In the genomic region with DNA sequence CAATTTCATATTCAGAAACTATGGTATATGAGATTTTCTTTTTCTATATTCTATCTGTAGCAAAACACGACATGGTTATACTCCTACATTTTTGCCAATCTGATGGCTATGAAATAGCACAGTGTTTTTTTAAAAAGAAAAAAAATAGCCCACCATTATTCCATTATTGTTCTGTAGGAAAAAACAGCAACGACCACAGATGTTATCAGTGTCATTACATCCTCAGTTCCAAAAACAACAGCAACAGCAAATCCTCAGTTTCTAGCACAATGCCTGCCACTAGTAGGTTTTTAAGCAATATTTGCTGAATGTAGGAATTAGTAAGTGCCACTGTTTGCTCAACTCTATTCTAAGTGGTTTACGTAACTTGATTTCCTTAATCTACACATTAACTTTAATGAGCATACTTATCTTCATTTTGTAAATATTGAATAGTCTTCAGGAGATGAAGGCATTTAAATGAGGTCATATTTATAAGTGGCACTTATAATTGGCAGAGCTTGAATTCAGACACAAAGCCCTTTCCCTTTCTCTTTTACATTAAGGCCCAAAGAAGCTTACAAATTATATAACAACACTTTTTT, we compare ENCODE assay signal across 22 cellular contexts. TPM values are rescaled to one million over a fixed set of nuclear protein-coding genes. Genes with fewer than 3 reads are reported as not detected.
"Had no signal": no experiment of that assay in that cellular context is flagged by ENCODE, and none has a peak within 500 bp of the region (broad histone marks: within the 10 kb centered on the region; RNA-seq: fewer than 3 reads in every experiment).

No MANE protein-coding gene starts in this region.

- DNase-seq: activated CD4-positive, alpha-beta T cell treated with anti-CD3 and anti-CD28 coated beads for 1 hour; activated gamma-delta T cell; activated T-cell treated with anti-CD3 and anti-CD28 coated beads, Interleukin-2, amount 50 U/mL, for 72 hours; endodermal cell; erythroblast; natural killer cell; stimulated activated naive B cell treated with anti-CD40 and anti-IgM and Interleukin-4, amounts not matched to agents 10 μg/mL and 1 μg/mL and 100 μg/mL, for 72 hours; SW 1271; T-helper 2 cell; thyroid gland; uterus; WERI-Rb-1 had no signal

- H3K4me1 ChIP-seq: thyroid gland, uterus had no signal

- ATAC-seq: activated T-cell treated with anti-CD3 and anti-CD28 coated beads, Interleukin-2, amount 50 U/mL, for 72 hours; left lobe of liver; natural killer cell; stimulated activated naive B cell treated with anti-CD40 and anti-IgM and Interleukin-4, amounts not matched to agents 10 μg/mL and 1 μg/mL and 100 μg/mL, for 72 hours had no signal

- H3K9me3 Mint-ChIP-seq: activated T-cell treated with anti-CD3 and anti-CD28 coated beads, Interleukin-2, amount 50 U/mL, for 72 hours; endodermal cell; natural killer cell had no signal

- H3K4me3 Mint-ChIP-seq: activated naive CD8-positive, alpha-beta T cell; activated T-cell treated with anti-CD3 and anti-CD28 coated beads, Interleukin-2, amount 50 U/mL, for 72 hours; endodermal cell; natural killer cell; stimulated activated naive B cell treated with anti-CD40 and anti-IgM and Interleukin-4, amounts not matched to agents 10 μg/mL and 1 μg/mL and 100 μg/mL, for 72 hours had no signal

- H3K27ac ChIP-seq: cardiac muscle cell, hepatocyte, thyroid gland, uterus, WERI-Rb-1 had no signal

- H3K36me3 Mint-ChIP-seq: activated naive CD8-positive, alpha-beta T cell; natural killer cell had no signal

- H3K27me3 ChIP-seq: cardiac muscle cell, hepatocyte, thyroid gland, uterus had no signal

- H3K27ac Mint-ChIP-seq: activated naive CD8-positive, alpha-beta T cell; activated T-cell treated with anti-CD3 and anti-CD28 coated beads, Interleukin-2, amount 50 U/mL, for 72 hours; endodermal cell; natural killer cell; stimulated activated naive B cell treated with anti-CD40 and anti-IgM and Interleukin-4, amounts not matched to agents 10 μg/mL and 1 μg/mL and 100 μg/mL, for 72 hours had no signal

- H3K9me3 ChIP-seq: thyroid gland, uterus had no signal

- H3K4me3 ChIP-seq: cardiac muscle cell, hepatocyte, thyroid gland, uterus had no signal

- H3K27me3 Mint-ChIP-seq: activated naive CD8-positive, alpha-beta T cell; stimulated activated naive B cell treated with anti-CD40 and anti-IgM and Interleukin-4, amounts not matched to agents 10 μg/mL and 1 μg/mL and 100 μg/mL, for 72 hours had no signal

- H3K36me3 ChIP-seq: cardiac muscle cell, thyroid gland, uterus, WERI-Rb-1 had no signal

RNA-seq across cellular contexts. Expression of a gene that starts 8.3 kb away (rescaled TPM):
- total RNA-seq: activated T-cell treated with anti-CD3 and anti-CD28 coated beads, Interleukin-2, amount 50 U/mL, for 72 hours; cardiac muscle cell; chondrocyte; endodermal cell; renal cortical epithelial cell; SK-MEL-5 had no signal

RNA-seq across cellular contexts. Expression of a gene that starts 13.3 kb away (rescaled TPM):
- total RNA-seq: activated CD8-positive, alpha-beta memory T cell treated with anti-CD3 and anti-CD28 coated beads for 36 hours; activated T-cell treated with anti-CD3 and anti-CD28 coated beads, Interleukin-2, amount 50 U/mL, for 72 hours; natural killer cell; renal cortical epithelial cell had no signal

RNA-seq across cellular contexts. Expression of a gene that starts 21.1 kb away (rescaled TPM):
- total RNA-seq: activated CD8-positive, alpha-beta memory T cell treated with anti-CD3 and anti-CD28 coated beads for 36 hours; activated T-cell treated with anti-CD3 and anti-CD28 coated beads, Interleukin-2, amount 50 U/mL, for 72 hours; cardiac muscle cell; chondrocyte; endodermal cell; hepatocyte; left lobe of liver; mesenteric fat pad; natural killer cell; renal cortical epithelial cell; SK-MEL-5; subcutaneous adipose tissue; thyroid gland; uterus had no signal

RNA-seq across cellular contexts. Expression of a gene that starts 43.6 kb away (rescaled TPM):
- total RNA-seq: activated CD8-positive, alpha-beta memory T cell treated with anti-CD3 and anti-CD28 coated beads for 36 hours; activated T-cell treated with anti-CD3 and anti-CD28 coated beads, Interleukin-2, amount 50 U/mL, for 72 hours; cardiac muscle cell; chondrocyte; endodermal cell; hepatocyte; left lobe of liver; mesenteric fat pad; natural killer cell; renal cortical epithelial cell; SK-MEL-5; subcutaneous adipose tissue; thyroid gland; uterus had no signal
